1 cellular context compared by ENCODE assay signal in genomic region chr10:133499176-133499575, GRCh38. TPM values are rescaled to one million over a fixed set of nuclear protein-coding genes. Genes with fewer than 3 reads are reported as not detected.
"Had no signal": no experiment of that assay in that cellular context is flagged by ENCODE, and none has a peak within 500 bp of the region (broad histone marks: within the 10 kb centered on the region; RNA-seq: fewer than 3 reads in every experiment).

No MANE protein-coding gene starts in this region.

RNA-seq across cellular contexts. Expression of gene CYP2E1, which starts 28.0 kb away (rescaled TPM):
- total RNA-seq: activated naive CD8-positive, alpha-beta T cell treated with anti-CD3 and anti-CD28 coated beads for 36 hours had no signal
